In the genomic region with DNA sequence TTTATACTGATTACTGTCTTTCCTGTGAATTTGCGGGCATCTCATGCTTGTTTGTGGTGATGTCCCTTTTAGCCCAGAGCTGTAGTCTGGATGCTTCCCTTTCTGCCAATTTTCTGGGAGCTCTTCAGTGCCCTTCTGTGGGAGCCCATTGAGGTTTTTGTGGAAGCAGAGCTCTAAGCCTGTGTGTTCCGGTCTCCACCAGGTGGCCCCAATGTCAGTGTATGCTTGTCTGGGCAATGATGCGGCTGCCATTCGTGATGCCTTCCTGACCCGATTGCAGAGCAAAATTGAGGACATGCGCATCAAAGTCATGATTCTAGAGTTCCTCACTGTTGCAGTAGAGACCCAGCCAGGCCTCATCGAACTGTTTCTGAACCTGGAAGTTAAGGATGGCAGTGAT, we compare ENCODE assay signal across 12 cellular contexts. TPM values are rescaled to one million over a fixed set of nuclear protein-coding genes. Genes with fewer than 3 reads are reported as not detected.
DNase-seq lines count a peak whose midpoint lies in the region; ATAC-seq and TF ChIP-seq lines count a peak whose summit lies in the region.
"Had no signal": no experiment of that assay in that cellular context is flagged by ENCODE, and none has a peak within 500 bp of the region (broad histone marks: within the 10 kb centered on the region; RNA-seq: fewer than 3 reads in every experiment).

No MANE protein-coding gene starts in this region.

- no peaks in the 10 kb centered on the region for H3K4me1 ChIP-seq in endodermal cell (ENCODE audit: control insufficient read depth, insufficient read depth, low read length)

- no peaks in the 10 kb centered on the region for H3K27me3 ChIP-seq in endodermal cell (ENCODE audit: control insufficient read depth, insufficient read depth, low read length, poor library complexity, severe bottlenecking)

- no peak overlapping the region for H3K4me3 ChIP-seq in endodermal cell (ENCODE audit: low read length)

- TF ChIP-seq CTCF in endodermal cell (conservative IDR thresholded peaks at IDR 0.05) (peak; percentile 62), nephron (IDR thresholded peaks at IDR 0.05; ENCODE audit: unreplicated experiment in 3 of 3) (peak in 2 of 3 experiments; percentile 21 to 25)

- DNase-seq in EH (ENCODE audit: low read depth) = peak; percentile 27
- DNase-seq in NCI-H460 (ENCODE audit: extremely low read depth, low read depth) = peak; percentile 13
- DNase-seq in endodermal cell = peak; percentile 70
- no peak for DNase-seq in NCI-H2029 (lab: John Stamatoyannopoulos, UW)
- no peak for DNase-seq in activated CD4-positive, alpha-beta T cell treated with anti-CD3 and anti-CD28 coated beads, Interleukin-2, amount 50 U/mL, for 48 hours
- DNase-seq in NCI-H510A (lab: John Stamatoyannopoulos, UW) = no peak
- DNase-seq: activated CD4-positive, alpha-beta T cell treated with anti-CD3 and anti-CD28 coated beads for 4 hours; EL; stimulated activated CD4-positive, alpha-beta T cell treated with anti-CD3 and anti-CD28 coated beads, Interleukin-4, amount 100 ng/mL, for 4 hours had no signal

- no peaks in the 10 kb centered on the region for H3K9me3 ChIP-seq in endodermal cell (ENCODE audit: control insufficient read depth, low read length)

- H3K36me3 Mint-ChIP-seq in endodermal cell (ENCODE audit: low read depth) (peaks cover 64% of the 10 kb centered on the region), nephron (ENCODE audit: low read depth) (peaks cover 62% of the 10 kb centered on the region)

- no peak overlapping the region for H3K9ac ChIP-seq in endodermal cell (ENCODE audit: extremely low read depth, low read length, poor library complexity, severe bottlenecking)

- no peak overlapping the region for H3K4me3 Mint-ChIP-seq in endodermal cell
- no peak overlapping the region for H3K4me3 Mint-ChIP-seq in nephron
- H3K4me3 Mint-ChIP-seq: central memory CD8-positive, alpha-beta T cell had no signal

- no peak overlapping the region for H3K27ac ChIP-seq in endodermal cell (ENCODE audit: low read depth, low read length)

- ATAC-seq in HG03108 (IDR thresholded peaks at IDR 0.05; ENCODE audit: unreplicated experiment) = no peak

- H3K36me3 ChIP-seq in endodermal cell (ENCODE audit: control insufficient read depth, insufficient read depth, low read length) = peaks cover 74% of the 10 kb centered on the region

- WGBS in endodermal cell (ENCODE audit: insufficient coverage in 1 of 2, insufficient read length in 1 of 2), 2 experiments = 91 to 94% methylated on average over 7 of the region's 7 CpGs

- H3K27me3 Mint-ChIP-seq in endodermal cell (ENCODE audit: insufficient read depth) (no peaks in the 10 kb centered on the region), nephron (ENCODE audit: low read depth) (no peaks in the 10 kb centered on the region)
- H3K27me3 Mint-ChIP-seq: central memory CD8-positive, alpha-beta T cell had no signal

- no peak overlapping the region for H3K27ac Mint-ChIP-seq in endodermal cell
- H3K27ac Mint-ChIP-seq in nephron = no peak overlapping the region

- H3K9me3 Mint-ChIP-seq in endodermal cell (no peaks in the 10 kb centered on the region), nephron (no peaks in the 10 kb centered on the region)
- H3K9me3 Mint-ChIP-seq: central memory CD8-positive, alpha-beta T cell had no signal

- H3K4me1 Mint-ChIP-seq in endodermal cell = no peaks in the 10 kb centered on the region
- peaks cover under 1% of the 10 kb centered on the region for H3K4me1 Mint-ChIP-seq in nephron
- H3K4me1 Mint-ChIP-seq: central memory CD8-positive, alpha-beta T cell had no signal

RNA-seq across cellular contexts. Expression of gene SH3GLB2, which starts 35.1 kb away (rescaled TPM):
- total RNA-seq in NCI-H460 (2014; rRNA removed; shearing (Covaris generic)) = 26.9 and 28.9 TPM in 2 replicates
- 323 and 416 TPM in 2 replicates for polyA plus RNA-seq in NCI-H460 (2014; cell fraction: nucleus; rRNA removed)
- 10 to 100 TPM; 86.9 to 98.1 TPM for total RNA-seq in endodermal cell
- 82.3 TPM for polyA plus RNA-seq in endodermal cell (2013, experiment 1 of 2)
- 77.3 TPM for polyA plus RNA-seq in endodermal cell (2013, experiment 2 of 2)

RNA-seq across cellular contexts. Expression of gene MIGA2, which starts 43.4 kb away (rescaled TPM):
- 10.2 and 15.6 TPM in 2 replicates for total RNA-seq in NCI-H460 (2014; rRNA removed; shearing (Covaris generic))
- polyA plus RNA-seq in NCI-H460 (2014; cell fraction: nucleus; rRNA removed) = 87.2 and 95.3 TPM in 2 replicates
- 10 to 100 TPM; 41.4 to 41.5 TPM for total RNA-seq in endodermal cell
- 23.0 TPM for polyA plus RNA-seq in endodermal cell (2013, experiment 1 of 2)
- polyA plus RNA-seq in endodermal cell (2013, experiment 2 of 2) = 17.8 TPM

RNA-seq across cellular contexts. Expression of gene NUP188, which starts 45.5 kb away (rescaled TPM):
- 42.5 and 47.7 TPM in 2 replicates for total RNA-seq in NCI-H460 (2014; rRNA removed; shearing (Covaris generic))
- 56.0 and 65.5 TPM in 2 replicates for polyA plus RNA-seq in NCI-H460 (2014; cell fraction: nucleus; rRNA removed)
- 10 to 100 TPM; 89.8 to 94.8 TPM for total RNA-seq in endodermal cell
- 59.2 TPM for polyA plus RNA-seq in endodermal cell (2013, experiment 1 of 2)
- 49.7 TPM for polyA plus RNA-seq in endodermal cell (2013, experiment 2 of 2)

RNA-seq across cellular contexts. Expression of gene DOLK, which starts 45.6 kb away (rescaled TPM):
- total RNA-seq in NCI-H460 (2014; rRNA removed; shearing (Covaris generic)) = 18.3 and 20.6 TPM in 2 replicates
- polyA plus RNA-seq in NCI-H460 (2014; cell fraction: nucleus; rRNA removed) = 23.8 and 24.8 TPM in 2 replicates
- 10 to 100 TPM; 18.0 to 19.8 TPM for total RNA-seq in endodermal cell
- polyA plus RNA-seq in endodermal cell (2013, experiment 1 of 2) = 14.3 TPM
- 13.4 TPM for polyA plus RNA-seq in endodermal cell (2013, experiment 2 of 2)

Comparison
In these comparisons a context has a peak if more than half of its experiments do, and no peak if none do; other contexts are left out.
1. DNase-seq: peak in EH (single experiment), NCI-H460 (single experiment) and endodermal cell (single experiment); none in NCI-H2029 (single experiment), activated CD4-positive, alpha-beta T cell treated with anti-CD3 and anti-CD28 coated beads, Interleukin-2, amount 50 U/mL, for 48 hours (0 of 2) and NCI-H510A (single experiment).